In the genomic region with DNA sequence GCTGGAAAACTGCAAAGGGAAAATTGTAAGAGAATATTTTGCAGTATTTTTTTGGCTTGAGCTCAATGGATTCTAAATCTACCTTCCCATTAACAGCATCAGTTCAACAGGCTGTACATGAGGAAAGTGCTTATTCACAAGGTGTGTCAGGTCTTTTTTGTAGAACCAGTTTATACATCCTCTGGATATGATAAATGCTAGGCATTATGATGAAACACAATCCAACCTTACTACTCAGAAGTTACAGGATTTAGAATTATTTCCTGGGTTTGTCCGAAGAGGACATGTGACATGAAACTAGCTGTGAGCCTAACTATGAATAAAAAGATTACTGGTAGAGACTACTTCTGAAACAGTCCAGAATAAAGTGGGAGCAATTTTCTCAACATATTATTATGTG, we compare ENCODE assay signal across 2 cellular contexts.
TF ChIP-seq lines count a peak whose summit lies in the region.

No MANE protein-coding gene starts in this region.

TF ChIP-seq in GM12891, 5 proteins besides CTCF, POLR2A, EP300 and RAD21:
- TF ChIP-seq POU2F2 (IDR thresholded peaks at IDR 0.05; ENCODE audit: low read depth, low read length), result no peak
- TF ChIP-seq SPI1 (IDR thresholded peaks at IDR 0.05; ENCODE audit: low read depth, low read length), result no peak

TF ChIP-seq in H1, 55 proteins besides CTCF, POLR2A, EP300 and RAD21:
- TF ChIP-seq ATF3 (IDR thresholded peaks at IDR 0.05; ENCODE audit: insufficient read depth, low read depth, low read length) (no peak), SP2 (IDR thresholded peaks at IDR 0.05; ENCODE audit: low read length) (no peak), SIN3A (conservative IDR thresholded peaks at IDR 0.05 in 1 of 2, IDR thresholded peaks at IDR 0.05 in 1 of 2; ENCODE audit: low read depth in 1 of 2, low read length in 2 of 2) (no peak), TCF12 (IDR thresholded peaks at IDR 0.05; ENCODE audit: low read depth, low read length) (no peak)
- TF ChIP-seq, protein P1, sequence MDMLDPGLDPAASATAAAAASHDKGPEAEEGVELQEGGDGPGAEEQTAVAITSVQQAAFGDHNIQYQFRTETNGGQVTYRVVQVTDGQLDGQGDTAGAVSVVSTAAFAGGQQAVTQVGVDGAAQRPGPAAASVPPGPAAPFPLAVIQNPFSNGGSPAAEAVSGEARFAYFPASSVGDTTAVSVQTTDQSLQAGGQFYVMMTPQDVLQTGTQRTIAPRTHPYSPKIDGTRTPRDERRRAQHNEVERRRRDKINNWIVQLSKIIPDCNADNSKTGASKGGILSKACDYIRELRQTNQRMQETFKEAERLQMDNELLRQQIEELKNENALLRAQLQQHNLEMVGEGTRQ (IDR thresholded peaks at IDR 0.05; ENCODE audit: low read length), result no peak
